In genomic region chr15:63402498-63403253, GRCh38 we compare ENCODE assay signal across 9 cellular contexts. TPM values are rescaled to one million over a fixed set of nuclear protein-coding genes. Genes with fewer than 3 reads are reported as not detected.
DNase-seq lines count a peak whose midpoint lies in the region; ATAC-seq, FAIRE-seq and TF ChIP-seq lines count a peak whose summit lies in the region.
"Had no signal": no experiment of that assay in that cellular context is flagged by ENCODE, and none has a peak within 500 bp of the region (broad histone marks: within the 10 kb centered on the region; RNA-seq: fewer than 3 reads in every experiment).

No MANE protein-coding gene starts in this region.

- ATAC-seq in HG03039 (IDR thresholded peaks at IDR 0.05; ENCODE audit: unreplicated experiment), result no peak

- H3K36me3 Mint-ChIP-seq in activated T-helper 1 cell treated with anti-CD3 and anti-CD28 coated beads, Interleukin-12 subunit alpha, Interleukin-12 subunit beta, Interleukin-2, Interleukin-4 antibody, amounts not matched to agents 30 ng/mL and 10 ng/mL and 1 ng/mL, durations not matched to agents 14 hours and 24 hours and 36 hours (ENCODE audit: low read depth), result no peaks in the 10 kb centered on the region
- H3K36me3 Mint-ChIP-seq: T-cell had no signal

- H3K36me3 ChIP-seq in ovary, result no peaks in the 10 kb centered on the region

- TF ChIP-seq RAD21 in Ishikawa (IDR thresholded peaks at IDR 0.05; ENCODE audit: low read depth), result peak; percentile 89

- DNase-seq in D721Med (ENCODE audit: insufficient read length, low spot score) (no peak), SKM-1 (lab: John Stamatoyannopoulos, UW; ENCODE audit: unreplicated experiment) (peak; percentile 38), fibroblast of pulmonary artery (ENCODE audit: low read depth) (peak; percentile 71), ovary (no peak), ureter (ENCODE audit: low spot score) (no peak)
- no peak for DNase-seq in activated T-helper 1 cell treated with anti-CD3 and anti-CD28 coated beads, Interleukin-12 subunit alpha, Interleukin-12 subunit beta, Interleukin-2, Interleukin-4 antibody, amounts not matched to agents 30 ng/mL and 10 ng/mL and 1 ng/mL, durations not matched to agents 14 hours and 24 hours and 36 hours (ENCODE audit: low spot score)

- H3K4me1 ChIP-seq in ovary (ENCODE audit: insufficient read depth), result no peaks in the 10 kb centered on the region

- H3K27me3 ChIP-seq in ovary, result no peaks in the 10 kb centered on the region

- H3K27me3 Mint-ChIP-seq in activated T-helper 1 cell treated with anti-CD3 and anti-CD28 coated beads, Interleukin-12 subunit alpha, Interleukin-12 subunit beta, Interleukin-2, Interleukin-4 antibody, amounts not matched to agents 30 ng/mL and 10 ng/mL and 1 ng/mL, durations not matched to agents 14 hours and 24 hours and 36 hours (ENCODE audit: insufficient read depth), result no peaks in the 10 kb centered on the region
- H3K27me3 Mint-ChIP-seq: T-cell had no signal

- H3K4me3 Mint-ChIP-seq in activated T-helper 1 cell treated with anti-CD3 and anti-CD28 coated beads, Interleukin-12 subunit alpha, Interleukin-12 subunit beta, Interleukin-2, Interleukin-4 antibody, amounts not matched to agents 30 ng/mL and 10 ng/mL and 1 ng/mL, durations not matched to agents 14 hours and 24 hours and 36 hours, result no peak overlapping the region
- H3K4me3 Mint-ChIP-seq: T-cell had no signal

- no peak overlapping the region for H3K4me3 ChIP-seq in fibroblast of pulmonary artery (replicated peaks; ENCODE audit: low read depth, low read length)
- no peak overlapping the region for H3K4me3 ChIP-seq in ovary

- TF ChIP-seq CTCF in D721Med (IDR thresholded peaks at IDR 0.05; ENCODE audit: insufficient read depth, missing control alignments), result peak; percentile 65
- peak; percentile 72 for TF ChIP-seq CTCF in fibroblast of pulmonary artery (IDR thresholded peaks at IDR 0.05; ENCODE audit: low read length, missing control alignments)
- TF ChIP-seq CTCF in ovary (IDR thresholded peaks at IDR 0.05), result peak; percentile 19 to 50 (median 46)

- H3K27ac Mint-ChIP-seq in activated T-helper 1 cell treated with anti-CD3 and anti-CD28 coated beads, Interleukin-12 subunit alpha, Interleukin-12 subunit beta, Interleukin-2, Interleukin-4 antibody, amounts not matched to agents 30 ng/mL and 10 ng/mL and 1 ng/mL, durations not matched to agents 14 hours and 24 hours and 36 hours, result no peak overlapping the region
- H3K27ac Mint-ChIP-seq: T-cell had no signal

- H3K27ac ChIP-seq in ovary, result no peak overlapping the region

- FAIRE-seq in D721Med (lab: Jason Lieb, UNC), result no peak

- TF ChIP-seq POLR2A in ovary (IDR thresholded peaks at IDR 0.05), result no peak

- no peaks in the 10 kb centered on the region for H3K9me3 ChIP-seq in ovary

- H3K9me3 Mint-ChIP-seq in activated T-helper 1 cell treated with anti-CD3 and anti-CD28 coated beads, Interleukin-12 subunit alpha, Interleukin-12 subunit beta, Interleukin-2, Interleukin-4 antibody, amounts not matched to agents 30 ng/mL and 10 ng/mL and 1 ng/mL, durations not matched to agents 14 hours and 24 hours and 36 hours, result no peaks in the 10 kb centered on the region
- H3K9me3 Mint-ChIP-seq: T-cell had no signal

- H3K4me1 Mint-ChIP-seq in activated T-helper 1 cell treated with anti-CD3 and anti-CD28 coated beads, Interleukin-12 subunit alpha, Interleukin-12 subunit beta, Interleukin-2, Interleukin-4 antibody, amounts not matched to agents 30 ng/mL and 10 ng/mL and 1 ng/mL, durations not matched to agents 14 hours and 24 hours and 36 hours (ENCODE audit: low read depth), result peaks cover 24% of the 10 kb centered on the region

- intact Hi-C loops in ovary (cut with DNase I), result loop anchor here in 1 of 4 donors (5.0 to 10.0 kb wide), 2 partner anchors 110 to 248 kb away; partner anchors contain the start of gene RPS27L
- intact Hi-C loops in activated T-helper 1 cell treated with anti-CD3 and anti-CD28 coated beads, Interleukin-12 subunit alpha, Interleukin-12 subunit beta, Interleukin-2, Interleukin-4 antibody, amounts not matched to agents 30 ng/mL and 10 ng/mL and 1 ng/mL, durations not matched to agents 14 hours and 24 hours and 36 hours (cut with micrococcal nuclease), result loop anchor here (1.0 to 10.0 kb wide), 4 partner anchors 40 to 354 kb away; partner anchors contain the start of gene RPS27L

- WGBS in ovary, 3 donors, result 34 to 39% (median 38%) methylated on average over 7 of the region's 7 CpGs

- TF ChIP-seq EP300 in Ishikawa (IDR thresholded peaks at IDR 0.05; ENCODE audit: borderline replicate concordance) (no peak), ovary (IDR thresholded peaks at IDR 0.05) (no peak)

TF ChIP-seq in Ishikawa, 13 proteins besides CTCF, POLR2A, EP300 and RAD21:
- no peak for TF ChIP-seq ZBTB7A (IDR thresholded peaks at IDR 0.05; ENCODE audit: low read depth)
- no peak for TF ChIP-seq TEAD4 (IDR thresholded peaks at IDR 0.05)
- no peak for TF ChIP-seq TCF12 (IDR thresholded peaks at IDR 0.05; ENCODE audit: low read depth)
- no peak for TF ChIP-seq FOXM1 (IDR thresholded peaks at IDR 0.05; ENCODE audit: borderline replicate concordance, low read depth)
- TF ChIP-seq, protein P1, sequence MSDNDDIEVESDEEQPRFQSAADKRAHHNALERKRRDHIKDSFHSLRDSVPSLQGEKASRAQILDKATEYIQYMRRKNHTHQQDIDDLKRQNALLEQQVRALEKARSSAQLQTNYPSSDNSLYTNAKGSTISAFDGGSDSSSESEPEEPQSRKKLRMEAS (IDR thresholded peaks at IDR 0.05), result no peak
- no peak for TF ChIP-seq YY1 (IDR thresholded peaks at IDR 0.05; ENCODE audit: low read depth)
- TF ChIP-seq TAF1 (IDR thresholded peaks at IDR 0.05; ENCODE audit: low read depth), result no peak

RNA-seq across cellular contexts. Expression of gene CA12, which starts 21.0 kb away (rescaled TPM):
- total RNA-seq in ovary (10 to 100 TPM in 1 of 7 donors, 1 to 10 TPM in 4, under 1 TPM in 1, not detected in 1; 0.61 to 10.5 (median 3.5) TPM), ureter (114 TPM)
- polyA plus RNA-seq in ovary, result 1 to 10 TPM in 1 of 2 donors, under 1 TPM in 1; 0.16 to 4.6 TPM
- 0.29 and 0.36 TPM in 2 replicates for total RNA-seq in activated T-helper 1 cell treated with anti-CD3 and anti-CD28 coated beads, Interleukin-12 subunit alpha, Interleukin-12 subunit beta, Interleukin-2, Interleukin-4 antibody, amounts not matched to agents 30 ng/mL and 10 ng/mL and 1 ng/mL, durations not matched to agents 14 hours and 24 hours and 36 hours

Comparison
In these comparisons a context has a peak if more than half of its experiments do, and no peak if none do; other contexts are left out.
1. DNase-seq: peak in SKM-1 (single experiment) and fibroblast of pulmonary artery (single experiment); none in D721Med (single experiment), ovary (0 of 5), ureter (single experiment) and activated T-helper 1 cell treated with anti-CD3 and anti-CD28 coated beads, Interleukin-12 subunit alpha, Interleukin-12 subunit beta, Interleukin-2, Interleukin-4 antibody, amounts not matched to agents 30 ng/mL and 10 ng/mL and 1 ng/mL, durations not matched to agents 14 hours and 24 hours and 36 hours (single experiment).
2. RNA of gene CA12, which starts 21.0 kb away (total RNA-seq): 114 TPM in ureter (single experiment); 0.61 to 10.5 TPM in ovary and 0.29 to 0.36 TPM in activated T-helper 1 cell treated with anti-CD3 and anti-CD28 coated beads, Interleukin-12 subunit alpha, Interleukin-12 subunit beta, Interleukin-2, Interleukin-4 antibody, amounts not matched to agents 30 ng/mL and 10 ng/mL and 1 ng/mL, durations not matched to agents 14 hours and 24 hours and 36 hours; every median in the first group is over 10 times any median in the second.
3. Peak in every context shown above with its lines, with median percentiles within 50 percentile points of each other: CTCF ChIP-seq.